ENCODE assay signal across 22 cellular contexts in the genomic region with DNA sequence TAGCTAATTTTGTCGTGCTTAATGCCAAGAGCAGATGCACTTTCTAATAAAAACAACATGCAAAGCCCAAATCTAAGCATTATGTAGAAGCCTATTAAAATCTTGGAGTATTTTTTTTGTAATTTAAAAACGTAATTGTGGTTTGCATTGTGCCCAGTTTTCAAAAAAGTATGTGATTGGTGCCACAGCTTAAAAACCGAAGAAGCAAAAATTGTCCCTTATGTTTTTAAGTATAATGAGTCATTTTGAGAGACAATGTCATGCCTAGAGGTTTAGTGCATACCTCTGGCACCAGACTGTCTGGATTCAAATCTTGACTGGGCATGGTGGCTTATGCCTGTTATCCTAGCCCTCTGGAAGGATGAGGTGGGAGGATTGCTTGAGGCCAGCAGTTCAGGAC.
DNase-seq lines count a peak whose midpoint lies in the region; ATAC-seq, FAIRE-seq and TF ChIP-seq lines count a peak whose summit lies in the region.
"Had no signal": no experiment of that assay in that cellular context is flagged by ENCODE, and none has a peak within 500 bp of the region (broad histone marks: within the 10 kb centered on the region; RNA-seq: fewer than 3 reads in every experiment).

No MANE protein-coding gene starts in this region.

- no peaks in the 10 kb centered on the region for H3K27me3 Mint-ChIP-seq in MCF 10A (ENCODE audit: insufficient read depth, unreplicated experiment)

- no peak overlapping the region for H2AFZ ChIP-seq in mammary epithelial cell (ENCODE audit: low read depth, low read length)

- H3K9me3 ChIP-seq in mammary epithelial cell (replicated peaks; ENCODE audit: insufficient read depth, low read length) (no peaks in the 10 kb centered on the region), kidney (ENCODE audit: control insufficient read depth in 1 of 2, low read length in 2 of 2) (peaks cover 0 to 5% of the 10 kb centered on the region in 2 donors)
- H3K9me3 ChIP-seq: uterus had no signal

- H3K9me3 Mint-ChIP-seq in MCF 10A (ENCODE audit: unreplicated experiment): no peaks in the 10 kb centered on the region

- no peak overlapping the region for H3K4me2 ChIP-seq in mammary epithelial cell (ENCODE audit: insufficient read depth, low read depth, low read length)

- DNase-seq in MCF 10A (ENCODE audit: unreplicated experiment) (peak; percentile 5), mammary epithelial cell (no peak), fibroblast of gingiva (ENCODE audit: low read depth) (peak; percentile 85), kidney (no peak), NCI-H146 treated with DMSO at 0.1 percent for 48 hours (lab: John Stamatoyannopoulos, UW; ENCODE audit: unreplicated experiment) (no peak), NCI-H2107 treated with DMSO at 0.1 percent for 48 hours (lab: John Stamatoyannopoulos, UW; ENCODE audit: unreplicated experiment) (no peak)
- DNase-seq: activated CD4-positive, alpha-beta T cell treated with anti-CD3 and anti-CD28 coated beads, Interleukin-2, amount 50 U/mL, for 4 hours; activated naive CD4-positive, alpha-beta T cell treated with anti-CD3 and anti-CD28 coated beads, Interleukin-2, amount 50 U/mL, for 16 hours; Calu3; NCI-H1092 treated with DMSO at 0.1 percent for 48 hours; NCI-H2171; NCI-H774; stimulated activated CD4-positive, alpha-beta T cell treated with anti-CD3 and anti-CD28 coated beads, Interleukin-1b, Interleukin-23, amount 100 ng/mL, for 48 hours; uterus had no signal

- WGBS in mammary epithelial cell (ENCODE audit: low coverage, missing lambda C conversion rate): 11% methylated on average over 3 of the region's 3 CpGs

- CTCF ChIA-PET in MCF 10A (lab: Yijun Ruan, JAX) (no interaction called here), mammary epithelial cell (lab: Charles Lee; ENCODE audit: low non-redundant PET) (no interaction called here)

- no peak overlapping the region for H3K27ac ChIP-seq in mammary epithelial cell (ENCODE audit: insufficient read depth, low read depth, low read length)
- H3K27ac ChIP-seq in temporal lobe (ENCODE audit: low read depth, low read length): peak overlapping the region; percentile 89
- no peak overlapping the region for H3K27ac ChIP-seq in kidney (ENCODE audit: low read depth in 2 of 2, low read length in 2 of 2)
- H3K27ac ChIP-seq: right atrium auricular region, uterus had no signal

- POLR2A ChIA-PET in MCF 10A (lab: Yijun Ruan, JAX): no interaction called here

- H4K20me1 ChIP-seq in mammary epithelial cell (ENCODE audit: insufficient read depth, low read length): no peaks in the 10 kb centered on the region

- no peak for FAIRE-seq in kidney (lab: Jason Lieb, UNC)
- FAIRE-seq: bronchial epithelial cell, H1, K562, TTC549 had no signal

- H3K36me3 ChIP-seq in mammary epithelial cell (ENCODE audit: insufficient read depth, low read length): no peaks in the 10 kb centered on the region
- H3K36me3 ChIP-seq in kidney (ENCODE audit: control insufficient read depth in 1 of 2, insufficient read depth in 2 of 2, low read length in 2 of 2): no peaks in the 10 kb centered on the region
- H3K36me3 ChIP-seq: right atrium auricular region, uterus had no signal

- no TSS peak for BruUV-seq in MCF 10A (replicated peaks; lab: Mats Ljungman, UMichigan)
- BruUV-seq in mammary epithelial cell (replicated peaks; lab: Mats Ljungman, UMichigan): no TSS peak

- ATAC-seq in SK-N-SH treated with all-trans-retinoic acid at 6 μM for 48 hours: peak; percentile 87
- ATAC-seq: K562, left lobe of liver had no signal

- in situ Hi-C loops in mammary epithelial cell (cut with MboI; ENCODE audit: low sequenced_read_pairs in 2 of 2): no loop called here

- H3K27ac Mint-ChIP-seq in MCF 10A (ENCODE audit: low read depth, unreplicated experiment): peak overlapping the region; percentile 12

- H3K4me1 Mint-ChIP-seq in MCF 10A (ENCODE audit: insufficient read depth, unreplicated experiment): peaks cover 10% of the 10 kb centered on the region

- dilution Hi-C loops in mammary epithelial cell (cut with HindIII; ENCODE audit: low sequenced_read_pairs): no loop called here

- H3K9ac ChIP-seq in mammary epithelial cell (ENCODE audit: insufficient read depth, low read length) (no peak overlapping the region), kidney (ENCODE audit: low read length in 2 of 2) (no peak overlapping the region)

- H3K36me3 Mint-ChIP-seq in MCF 10A (ENCODE audit: insufficient read depth, unreplicated experiment): no peaks in the 10 kb centered on the region

- H3K4me3 Mint-ChIP-seq in MCF 10A (ENCODE audit: unreplicated experiment): no peak overlapping the region

- no peaks in the 10 kb centered on the region for H3K27me3 ChIP-seq in mammary epithelial cell (ENCODE audit: insufficient read depth, low read length)
- H3K27me3 ChIP-seq: right atrium auricular region, uterus had no signal

- TF ChIP-seq CTCF in MCF 10A (IDR thresholded peaks at IDR 0.05; ENCODE audit: unreplicated experiment) (no peak), mammary epithelial cell (conservative IDR thresholded peaks at IDR 0.05 in 1 of 2, IDR thresholded peaks at IDR 0.05 in 1 of 2; ENCODE audit: extremely low read depth in 1 of 2, insufficient read depth in 1 of 2, low read depth in 1 of 2, low read length in 2 of 2) (no peak), kidney (IDR thresholded peaks at IDR 0.05; ENCODE audit: borderline replicate concordance, extremely low read depth, insufficient read depth) (no peak)

- intact Hi-C loops in MCF 10A (cut with micrococcal nuclease) (no loop called here), mammary epithelial cell (cut with micrococcal nuclease) (no loop called here), kidney (cut with DNase I) (no loop called here)

- peaks cover 44% of the 10 kb centered on the region for H3K79me2 ChIP-seq in mammary epithelial cell (ENCODE audit: insufficient read depth, low read length)

- H3K4me3 ChIP-seq in mammary epithelial cell (replicated peaks in 1 of 3; ENCODE audit: insufficient read depth in 1 of 3, low read depth in 2 of 3, low read length in 3 of 3) (no peak overlapping the region), kidney (ENCODE audit: low read length in 2 of 2) (no peak overlapping the region)
- H3K4me3 ChIP-seq: K562, right atrium auricular region, uterus had no signal

- H3K4me1 ChIP-seq in mammary epithelial cell (ENCODE audit: insufficient read depth, low read length) (no peaks in the 10 kb centered on the region), kidney (ENCODE audit: control insufficient read depth in 1 of 2, insufficient read depth in 1 of 2, low read depth in 1 of 2, low read length in 2 of 2) (no peaks in the 10 kb centered on the region)
- H3K4me1 ChIP-seq: right atrium auricular region, uterus had no signal

TF ChIP-seq in SK-N-SH treated with all-trans-retinoic acid at 6 μM for 48 hours, 23 proteins besides CTCF, POLR2A, EP300 and RAD21 (continues in another document):
- TF ChIP-seq RARB (CRISPR knock-in tag; IDR thresholded peaks at IDR 0.05) (no peak), OSR1 (CRISPR knock-in tag; IDR thresholded peaks at IDR 0.05) (no peak), ZNF70 (CRISPR knock-in tag; IDR thresholded peaks at IDR 0.05) (no peak), ARNTL (CRISPR knock-in tag; IDR thresholded peaks at IDR 0.05; ENCODE audit: borderline replicate concordance, low read depth) (no peak), ZNF8 (CRISPR knock-in tag; IDR thresholded peaks at IDR 0.05) (no peak), ISL1 (CRISPR knock-in tag; IDR thresholded peaks at IDR 0.05) (no peak), TOX (CRISPR knock-in tag; IDR thresholded peaks at IDR 0.05; ENCODE audit: borderline replicate concordance) (no peak), TCF4 (CRISPR knock-in tag; IDR thresholded peaks at IDR 0.05; ENCODE audit: borderline replicate concordance) (no peak), CSDC2 (CRISPR knock-in tag; IDR thresholded peaks at IDR 0.05) (no peak), ZC3H10 (CRISPR knock-in tag; IDR thresholded peaks at IDR 0.05) (no peak)
- TF ChIP-seq, protein P1, sequence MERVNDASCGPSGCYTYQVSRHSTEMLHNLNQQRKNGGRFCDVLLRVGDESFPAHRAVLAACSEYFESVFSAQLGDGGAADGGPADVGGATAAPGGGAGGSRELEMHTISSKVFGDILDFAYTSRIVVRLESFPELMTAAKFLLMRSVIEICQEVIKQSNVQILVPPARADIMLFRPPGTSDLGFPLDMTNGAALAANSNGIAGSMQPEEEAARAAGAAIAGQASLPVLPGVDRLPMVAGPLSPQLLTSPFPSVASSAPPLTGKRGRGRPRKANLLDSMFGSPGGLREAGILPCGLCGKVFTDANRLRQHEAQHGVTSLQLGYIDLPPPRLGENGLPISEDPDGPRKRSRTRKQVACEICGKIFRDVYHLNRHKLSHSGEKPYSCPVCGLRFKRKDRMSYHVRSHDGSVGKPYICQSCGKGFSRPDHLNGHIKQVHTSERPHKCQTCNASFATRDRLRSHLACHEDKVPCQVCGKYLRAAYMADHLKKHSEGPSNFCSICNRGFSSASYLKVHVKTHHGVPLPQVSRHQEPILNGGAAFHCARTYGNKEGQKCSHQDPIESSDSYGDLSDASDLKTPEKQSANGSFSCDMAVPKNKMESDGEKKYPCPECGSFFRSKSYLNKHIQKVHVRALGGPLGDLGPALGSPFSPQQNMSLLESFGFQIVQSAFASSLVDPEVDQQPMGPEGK (CRISPR knock-in tag; IDR thresholded peaks at IDR 0.05; ENCODE audit: borderline replicate concordance): no peak
- TF ChIP-seq, protein P2, sequence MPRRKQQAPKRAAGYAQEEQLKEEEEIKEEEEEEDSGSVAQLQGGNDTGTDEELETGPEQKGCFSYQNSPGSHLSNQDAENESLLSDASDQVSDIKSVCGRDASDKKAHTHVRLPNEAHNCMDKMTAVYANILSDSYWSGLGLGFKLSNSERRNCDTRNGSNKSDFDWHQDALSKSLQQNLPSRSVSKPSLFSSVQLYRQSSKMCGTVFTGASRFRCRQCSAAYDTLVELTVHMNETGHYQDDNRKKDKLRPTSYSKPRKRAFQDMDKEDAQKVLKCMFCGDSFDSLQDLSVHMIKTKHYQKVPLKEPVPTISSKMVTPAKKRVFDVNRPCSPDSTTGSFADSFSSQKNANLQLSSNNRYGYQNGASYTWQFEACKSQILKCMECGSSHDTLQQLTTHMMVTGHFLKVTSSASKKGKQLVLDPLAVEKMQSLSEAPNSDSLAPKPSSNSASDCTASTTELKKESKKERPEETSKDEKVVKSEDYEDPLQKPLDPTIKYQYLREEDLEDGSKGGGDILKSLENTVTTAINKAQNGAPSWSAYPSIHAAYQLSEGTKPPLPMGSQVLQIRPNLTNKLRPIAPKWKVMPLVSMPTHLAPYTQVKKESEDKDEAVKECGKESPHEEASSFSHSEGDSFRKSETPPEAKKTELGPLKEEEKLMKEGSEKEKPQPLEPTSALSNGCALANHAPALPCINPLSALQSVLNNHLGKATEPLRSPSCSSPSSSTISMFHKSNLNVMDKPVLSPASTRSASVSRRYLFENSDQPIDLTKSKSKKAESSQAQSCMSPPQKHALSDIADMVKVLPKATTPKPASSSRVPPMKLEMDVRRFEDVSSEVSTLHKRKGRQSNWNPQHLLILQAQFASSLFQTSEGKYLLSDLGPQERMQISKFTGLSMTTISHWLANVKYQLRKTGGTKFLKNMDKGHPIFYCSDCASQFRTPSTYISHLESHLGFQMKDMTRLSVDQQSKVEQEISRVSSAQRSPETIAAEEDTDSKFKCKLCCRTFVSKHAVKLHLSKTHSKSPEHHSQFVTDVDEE (CRISPR knock-in tag; IDR thresholded peaks at IDR 0.05): no peak

Comparison
In these comparisons a context has a peak if more than half of its experiments do, and no peak if none do; other contexts are left out.
1. DNase-seq: peak in MCF 10A (single experiment) and fibroblast of gingiva (single experiment); none in mammary epithelial cell (single experiment), kidney (single experiment), NCI-H146 treated with DMSO at 0.1 percent for 48 hours (single experiment) and NCI-H2107 treated with DMSO at 0.1 percent for 48 hours (single experiment).